ENCODE assay signal across 8 cellular contexts in the genomic region with DNA sequence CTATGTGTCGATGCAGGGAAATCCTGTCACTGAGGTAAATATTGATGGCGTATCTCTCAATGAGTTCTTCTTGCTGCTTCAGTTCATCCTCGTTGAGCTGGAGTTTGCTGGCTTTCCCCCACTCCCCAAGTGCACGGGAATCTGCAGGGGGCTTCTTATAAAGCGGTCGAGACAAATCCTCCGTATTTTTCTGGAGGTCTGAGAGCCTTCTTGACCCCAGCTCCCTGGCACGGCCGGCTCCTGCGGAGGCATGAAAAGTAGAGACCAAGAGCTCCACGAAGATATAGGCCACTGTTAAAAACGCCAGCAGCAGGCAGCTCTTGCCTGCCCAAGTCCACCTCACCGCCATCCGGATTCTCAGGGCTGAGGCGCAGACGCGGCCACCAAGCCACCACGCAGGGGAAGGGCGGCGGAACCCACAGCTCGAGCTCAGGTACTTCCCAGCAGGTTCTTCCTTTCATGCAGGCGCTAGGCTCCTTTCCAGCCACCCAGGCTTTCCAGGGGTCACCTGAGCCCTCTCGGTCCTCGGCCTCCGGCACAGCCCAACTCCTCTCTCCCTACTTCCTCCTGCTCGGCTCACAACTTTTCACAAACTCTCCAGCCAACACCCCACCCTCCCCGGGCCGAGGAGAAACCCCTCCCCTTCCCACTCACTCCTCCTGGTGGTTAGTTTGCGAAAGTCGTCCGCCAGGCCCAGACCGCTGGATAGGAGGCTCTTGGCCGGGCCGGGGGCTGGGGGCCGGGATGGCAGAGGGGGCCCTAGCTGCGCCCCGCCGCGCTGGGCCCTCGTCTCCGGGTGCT. TPM values are rescaled to one million over a fixed set of nuclear protein-coding genes. Genes with fewer than 3 reads are reported as not detected.
DNase-seq lines count a peak whose midpoint lies in the region; ATAC-seq, FAIRE-seq and TF ChIP-seq lines count a peak whose summit lies in the region.

A gene (minus strand): TSS at position 596 of the 801 bp plus-strand sequence. CDS start 247 bp downstream, at position 349.

- H3K36me3 Mint-ChIP-seq in central memory CD8-positive, alpha-beta T cell (ENCODE audit: insufficient read depth) = peaks cover 29% of the 10 kb centered on the region

- H3K27me3 Mint-ChIP-seq in central memory CD8-positive, alpha-beta T cell = no peaks in the 10 kb centered on the region

- intact Hi-C loops in kidney (cut with DNase I) = loop anchor here (10.0 kb wide), 1 partner anchor 500 kb away; no protein-coding TSS in a partner anchor

- TF ChIP-seq CTCF in kidney (IDR thresholded peaks at IDR 0.05; ENCODE audit: borderline replicate concordance, extremely low read depth, insufficient read depth) = peak; percentile 64

- FAIRE-seq in kidney (lab: Jason Lieb, UNC) = no peak

- ATAC-seq in GM18502 (IDR thresholded peaks at IDR 0.05; ENCODE audit: poor library complexity, unreplicated experiment) (peak; percentile 78), HG02943 (IDR thresholded peaks at IDR 0.05; ENCODE audit: low read depth, unreplicated experiment) (peak; percentile 78)
- peak; percentile 47 for ATAC-seq in central memory CD8-positive, alpha-beta T cell (replicated peaks; ENCODE audit: extremely low read depth, poor library complexity, severe bottlenecking)

- peak within 1 kb of the TSS; percentile 91 to 97 for H3K27ac ChIP-seq in kidney (ENCODE audit: low read depth in 2 of 2, low read length in 2 of 2)

- H3K9me3 Mint-ChIP-seq in central memory CD8-positive, alpha-beta T cell = no peaks in the 10 kb centered on the region

- H3K9me3 ChIP-seq in kidney (ENCODE audit: control insufficient read depth in 1 of 2, low read length in 2 of 2) = no peaks in the 10 kb centered on the region

- H3K4me3 ChIP-seq in kidney (ENCODE audit: low read length in 2 of 2) = peak within 1 kb of the TSS; percentile 95 to 100

- peak within 1 kb of the TSS; percentile 90 for H3K4me3 Mint-ChIP-seq in central memory CD8-positive, alpha-beta T cell

- peak within 1 kb of the TSS; percentile 90 to 93 for H3K9ac ChIP-seq in kidney (ENCODE audit: low read length in 2 of 2)

- H3K27ac Mint-ChIP-seq in central memory CD8-positive, alpha-beta T cell (ENCODE audit: low read depth) = peak within 1 kb of the TSS; percentile 90

- peaks cover 15 to 16% of the 10 kb centered on the region in 2 donors for H3K4me1 ChIP-seq in kidney (ENCODE audit: control insufficient read depth in 1 of 2, insufficient read depth in 1 of 2, low read depth in 1 of 2, low read length in 2 of 2)

- peaks cover 49% of the 10 kb centered on the region for H3K4me1 Mint-ChIP-seq in central memory CD8-positive, alpha-beta T cell

- H3K36me3 ChIP-seq in kidney (ENCODE audit: control insufficient read depth in 1 of 2, insufficient read depth in 2 of 2, low read length in 2 of 2) = no peaks in the 10 kb centered on the region

- DNase-seq in 8988T (peak; percentile 83), NCI-H2196 (lab: John Stamatoyannopoulos, UW; ENCODE audit: unreplicated experiment) (peak; percentile 77), kidney (peak; percentile 95)
- DNase-seq in activated CD4-positive, CD25-positive, alpha-beta regulatory T cell (lab: John Stamatoyannopoulos, UW) = peak; percentile 42 to 57 (median 51)
- DNase-seq in central memory CD8-positive, alpha-beta T cell (ENCODE audit: low spot score in 2 of 2) = peak; percentile 55 to 56
- DNase-seq in stimulated activated CD4-positive, alpha-beta T cell treated with anti-CD3 and anti-CD28 coated beads, Interleukin-15, amount 100 ng/mL, for 24 hours = peak; percentile 85

RNA-seq across cellular contexts. Expression of the gene that starts here (rescaled TPM):
- total RNA-seq in kidney = 14.4 TPM
- 2.6 TPM for polyA plus RNA-seq in kidney (ENCODE audit: insufficient read depth, low read depth, low replicate concordance)

Comparison
In these comparisons a context has a peak if more than half of its experiments do, and no peak if none do; other contexts are left out.
1. Peak in every context shown above with its lines: DNase-seq, ATAC-seq, H3K4me3 ChIP-seq and H3K27ac ChIP-seq.